Comparison of ENCODE assay signal across 11 cellular contexts in genomic region chr4:102578819-102579218, GRCh38.
DNase-seq lines count a peak whose midpoint lies in the region; ATAC-seq and TF ChIP-seq lines count a peak whose summit lies in the region.
"Had no signal": no experiment of that assay in that cellular context is flagged by ENCODE, and none has a peak within 500 bp of the region (broad histone marks: within the 10 kb centered on the region; RNA-seq: fewer than 3 reads in every experiment).

No MANE protein-coding gene starts in this region.

- no peak for ATAC-seq in activated B cell treated with CpG ODN at 0.5 μM for 24 hours (ENCODE audit: low read depth)
- ATAC-seq in stimulated activated naive CD8-positive, alpha-beta T cell treated with anti-CD3 and anti-CD28 coated beads, Interleukin-15, amount 100 ng/mL, for 72 hours, result no peak

- no peak overlapping the region for H3K4me3 ChIP-seq in hepatocyte

- H3K36me3 ChIP-seq in hepatocyte (replicated peaks; ENCODE audit: insufficient read depth, low read depth), result no peaks in the 10 kb centered on the region

- no peaks in the 10 kb centered on the region for H3K9me3 ChIP-seq in hepatocyte (ENCODE audit: low read depth)

- no peaks in the 10 kb centered on the region for H4K20me1 ChIP-seq in hepatocyte (ENCODE audit: insufficient read depth, poor library complexity, severe bottlenecking)

- peaks cover 77% of the 10 kb centered on the region for H3K4me1 Mint-ChIP-seq in activated naive CD4-positive, alpha-beta T cell treated with anti-CD3 and anti-CD28 coated beads, Interleukin-2, amount 10 ng/mL, durations not matched to agents 7 days and 5 days
- H3K4me1 Mint-ChIP-seq in activated B cell treated with CpG ODN at 0.5 μM for 24 hours, result peaks cover 47% of the 10 kb centered on the region
- peaks cover 64% of the 10 kb centered on the region for H3K4me1 Mint-ChIP-seq in stimulated activated naive CD8-positive, alpha-beta T cell treated with anti-CD3 and anti-CD28 coated beads, Interleukin-15, amount 100 ng/mL, for 72 hours

- WGBS in hepatocyte (ENCODE audit: low lambda C conversion rate, missing lambda C conversion rate), result 52% methylated on average over 8 of the region's 8 CpGs

- CTCF ChIA-PET in activated naive CD4-positive, alpha-beta T cell treated with anti-CD3 and anti-CD28 coated beads, Interleukin-2, amount 10 ng/mL, durations not matched to agents 7 days and 5 days (lab: Charles Lee), result interaction anchor here (0.7 to 3.1 kb wide), 17 partner anchors 10 to 151 kb away, joined by 3 to 20 read pairs (median 6); partner anchors contain the start of gene NFKB1
- CTCF ChIA-PET in activated B cell treated with CpG ODN at 0.5 μM for 24 hours (lab: Charles Lee), result interaction anchor here (1.0 to 1.6 kb wide), 3 partner anchors 44 to 79 kb away, joined by 3 to 4 read pairs (median 3); no protein-coding TSS in a partner anchor

- H2AFZ ChIP-seq in hepatocyte, result no peak overlapping the region

- no peak overlapping the region for H3K27ac ChIP-seq in hepatocyte
- H3K27ac ChIP-seq: epithelial cell of prostate had no signal

- no peaks in the 10 kb centered on the region for H3K9me2 ChIP-seq in hepatocyte (replicated peaks; ENCODE audit: insufficient read depth)

- H3K27ac Mint-ChIP-seq in activated naive CD4-positive, alpha-beta T cell treated with anti-CD3 and anti-CD28 coated beads, Interleukin-2, amount 10 ng/mL, durations not matched to agents 7 days and 5 days, result peak overlapping the region; percentile 39
- peak overlapping the region; percentile 7 for H3K27ac Mint-ChIP-seq in activated B cell treated with CpG ODN at 0.5 μM for 24 hours
- H3K27ac Mint-ChIP-seq in stimulated activated naive CD8-positive, alpha-beta T cell treated with anti-CD3 and anti-CD28 coated beads, Interleukin-15, amount 100 ng/mL, for 72 hours, result peak overlapping the region; percentile 41 to 77

- POLR2A ChIA-PET in activated B cell treated with CpG ODN at 0.5 μM for 24 hours (lab: Charles Lee), result interaction anchor here (1.3 to 2.9 kb wide), 2 partner anchors 14 to 78 kb away, joined by 3 to 10 read pairs; partner anchors contain the start of gene NFKB1

- no peak overlapping the region for H3K4me3 Mint-ChIP-seq in activated naive CD4-positive, alpha-beta T cell treated with anti-CD3 and anti-CD28 coated beads, Interleukin-2, amount 10 ng/mL, durations not matched to agents 7 days and 5 days
- H3K4me3 Mint-ChIP-seq in activated B cell treated with CpG ODN at 0.5 μM for 24 hours, result no peak overlapping the region
- H3K4me3 Mint-ChIP-seq in stimulated activated naive CD8-positive, alpha-beta T cell treated with anti-CD3 and anti-CD28 coated beads, Interleukin-15, amount 100 ng/mL, for 72 hours, result no peak overlapping the region

- TF ChIP-seq CTCF in activated B cell treated with CpG ODN at 0.5 μM for 24 hours (IDR thresholded peaks at IDR 0.05) (no peak), hepatocyte (IDR thresholded peaks at IDR 0.05; ENCODE audit: poor library complexity) (no peak)

- H3K36me3 Mint-ChIP-seq in activated naive CD4-positive, alpha-beta T cell treated with anti-CD3 and anti-CD28 coated beads, Interleukin-2, amount 10 ng/mL, durations not matched to agents 7 days and 5 days, result peaks cover 68% of the 10 kb centered on the region
- H3K36me3 Mint-ChIP-seq in activated B cell treated with CpG ODN at 0.5 μM for 24 hours (ENCODE audit: low read depth), result peaks cover 94% of the 10 kb centered on the region

- H3K79me2 ChIP-seq in hepatocyte, result peaks cover 6% of the 10 kb centered on the region

- DNase-seq in activated naive CD4-positive, alpha-beta T cell treated with anti-CD3 and anti-CD28 coated beads, Interleukin-2, amount 10 ng/mL, durations not matched to agents 7 days and 5 days, result peak; percentile 39
- DNase-seq in activated naive CD4-positive, alpha-beta T cell (lab: John Stamatoyannopoulos, UW), result no peak
- DNase-seq in activated B cell treated with CpG ODN at 0.5 μM for 24 hours, result no peak
- DNase-seq in hepatocyte (ENCODE audit: low spot score), result peak; percentile 8
- DNase-seq in stimulated activated naive CD8-positive, alpha-beta T cell treated with anti-CD3 and anti-CD28 coated beads, Interleukin-15, amount 100 ng/mL, for 72 hours, result no peak
- DNase-seq in posterior vena cava (ENCODE audit: low spot score), result no peak
- DNase-seq in LoVo (ENCODE audit: low spot score), result no peak
- DNase-seq in HuH-7 (ENCODE audit: low spot score), result no peak
- DNase-seq: activated CD4-positive, alpha-beta T cell treated with anti-CD3 and anti-CD28 coated beads, Interleukin-2, amount 50 U/mL, for 48 hours; AML-193 had no signal

- H3K27me3 Mint-ChIP-seq in activated naive CD4-positive, alpha-beta T cell treated with anti-CD3 and anti-CD28 coated beads, Interleukin-2, amount 10 ng/mL, durations not matched to agents 7 days and 5 days, result no peaks in the 10 kb centered on the region
- H3K27me3 Mint-ChIP-seq in activated B cell treated with CpG ODN at 0.5 μM for 24 hours, result no peaks in the 10 kb centered on the region
- H3K27me3 Mint-ChIP-seq in stimulated activated naive CD8-positive, alpha-beta T cell treated with anti-CD3 and anti-CD28 coated beads, Interleukin-15, amount 100 ng/mL, for 72 hours, result no peaks in the 10 kb centered on the region

- no peaks in the 10 kb centered on the region for H3K27me3 ChIP-seq in hepatocyte

- intact Hi-C loops in activated B cell treated with CpG ODN at 0.5 μM for 24 hours (cut with micrococcal nuclease) (no loop called here), posterior vena cava (cut with DNase I) (loop anchor here in 1 of 2 donors (10.0 kb wide), 1 partner anchor 74 kb away; the partner anchor contains the start of gene NFKB1)

- peaks cover 13% of the 10 kb centered on the region for H3K4me1 ChIP-seq in hepatocyte (ENCODE audit: insufficient read depth)

- H3K4me2 ChIP-seq in hepatocyte, result no peak overlapping the region

- H3K9me3 Mint-ChIP-seq in activated naive CD4-positive, alpha-beta T cell treated with anti-CD3 and anti-CD28 coated beads, Interleukin-2, amount 10 ng/mL, durations not matched to agents 7 days and 5 days, result no peaks in the 10 kb centered on the region
- no peaks in the 10 kb centered on the region for H3K9me3 Mint-ChIP-seq in activated B cell treated with CpG ODN at 0.5 μM for 24 hours
- no peaks in the 10 kb centered on the region for H3K9me3 Mint-ChIP-seq in stimulated activated naive CD8-positive, alpha-beta T cell treated with anti-CD3 and anti-CD28 coated beads, Interleukin-15, amount 100 ng/mL, for 72 hours

Comparison
In these comparisons a context has a peak if more than half of its experiments do, and no peak if none do; other contexts are left out.
1. DNase-seq: peak in activated naive CD4-positive, alpha-beta T cell treated with anti-CD3 and anti-CD28 coated beads, Interleukin-2, amount 10 ng/mL, durations not matched to agents 7 days and 5 days (single experiment) and hepatocyte (single experiment); none in activated naive CD4-positive, alpha-beta T cell (0 of 4), activated B cell treated with CpG ODN at 0.5 μM for 24 hours (single experiment), stimulated activated naive CD8-positive, alpha-beta T cell treated with anti-CD3 and anti-CD28 coated beads, Interleukin-15, amount 100 ng/mL, for 72 hours (0 of 2), posterior vena cava (single experiment), LoVo (single experiment) and HuH-7 (single experiment).
2. H3K27ac Mint-ChIP-seq: peak in every context shown above with its lines; median percentile 59 in stimulated activated naive CD8-positive, alpha-beta T cell treated with anti-CD3 and anti-CD28 coated beads, Interleukin-15, amount 100 ng/mL, for 72 hours; 39 in activated naive CD4-positive, alpha-beta T cell treated with anti-CD3 and anti-CD28 coated beads, Interleukin-2, amount 10 ng/mL, durations not matched to agents 7 days and 5 days; 7 in activated B cell treated with CpG ODN at 0.5 μM for 24 hours.